Comparison of ENCODE assay signal across 9 cellular contexts in genomic region chr7:101952355-101953247, GRCh38.
DNase-seq lines count a peak whose midpoint lies in the region; ATAC-seq, FAIRE-seq and TF ChIP-seq lines count a peak whose summit lies in the region.
"Had no signal": no experiment of that assay in that cellular context is flagged by ENCODE, and none has a peak within 500 bp of the region (broad histone marks: within the 10 kb centered on the region; RNA-seq: fewer than 3 reads in every experiment).

No MANE protein-coding gene starts in this region.

- H3K9me3 ChIP-seq in H9 (ENCODE audit: control insufficient read depth, low read depth, low read length) (no peaks in the 10 kb centered on the region), SJSA1 (replicated peaks) (no peaks in the 10 kb centered on the region), skeletal muscle tissue (ENCODE audit: control insufficient read depth in 3 of 3, low read length in 3 of 3) (no peaks in the 10 kb centered on the region)
- no peaks in the 10 kb centered on the region for H3K9me3 ChIP-seq in CD4-positive, alpha-beta T cell (ENCODE audit: control insufficient read depth, low read length)

- peak overlapping the region; percentile 38 to 91 (median 70); a peak in 6 of 7 replicates for H3K27ac Mint-ChIP-seq in H9
- H3K27ac Mint-ChIP-seq in CD4-positive, alpha-beta T cell, result no peak overlapping the region

- no peak overlapping the region for H3T11ph ChIP-seq in H9 (ENCODE audit: low read length)

- no peak overlapping the region for H2BK5ac ChIP-seq in H9 (ENCODE audit: insufficient read length, low read length)

- no peak overlapping the region for H2BK20ac ChIP-seq in H9 (ENCODE audit: low read depth, low read length, poor library complexity, severe bottlenecking)

- no peak overlapping the region for H2AK5ac ChIP-seq in H9 (ENCODE audit: insufficient read length, low read length)

- no peak for ATAC-seq in GM21737 (IDR thresholded peaks at IDR 0.05; ENCODE audit: unreplicated experiment)
- ATAC-seq in CD4-positive, alpha-beta T cell (ENCODE audit: poor library complexity), result no peak

- H3K23me2 ChIP-seq in H9 (ENCODE audit: insufficient read length, low read depth, low read length, poor library complexity, severe bottlenecking), result no peaks in the 10 kb centered on the region

- intact Hi-C loops in CD4-positive, alpha-beta T cell (cut with DNase I, micrococcal nuclease), result no loop called here

- H2BK15ac ChIP-seq in H9 (ENCODE audit: low read depth, low read length), result no peak overlapping the region

- DNase-seq in H9 (no peak), SJSA1 (ENCODE audit: low read depth in 1 of 2, low spot score in 2 of 2) (peak; percentile 16 to 32), fibroblast of villous mesenchyme (ENCODE audit: low read depth) (peak; percentile 93), D721Med (ENCODE audit: insufficient read length, low spot score) (no peak), G401 (ENCODE audit: low spot score) (no peak)
- no peak for DNase-seq in CD4-positive, alpha-beta T cell

- H3K36me3 ChIP-seq in SJSA1, result no peaks in the 10 kb centered on the region; the same call in 1 of the 2 replicates
- no peaks in the 10 kb centered on the region for H3K36me3 ChIP-seq in skeletal muscle tissue (ENCODE audit: control insufficient read depth in 3 of 3, insufficient read depth in 3 of 3, low read length in 3 of 3)

- H4K5ac ChIP-seq in H9 (ENCODE audit: insufficient read length, low read depth, low read length), result no peak overlapping the region

- peaks cover 27 to 28% of the 10 kb centered on the region in 2 experiments for H3K4me1 Mint-ChIP-seq in H9
- peaks cover 14% of the 10 kb centered on the region for H3K4me1 Mint-ChIP-seq in CD4-positive, alpha-beta T cell (ENCODE audit: low read depth)

- H3K27me3 Mint-ChIP-seq in H9 (ENCODE audit: low read depth), result no peaks in the 10 kb centered on the region
- no peaks in the 10 kb centered on the region for H3K27me3 Mint-ChIP-seq in CD4-positive, alpha-beta T cell

- no peaks in the 10 kb centered on the region for H3K79me1 ChIP-seq in H9 (ENCODE audit: insufficient read depth, low read depth, low read length, poor library complexity, severe bottlenecking)

- no peak overlapping the region for H3K14ac ChIP-seq in H9 (ENCODE audit: insufficient read depth, low read length)

- no peak overlapping the region for H3K27ac ChIP-seq in H9 (ENCODE audit: insufficient read length, low read depth, low read length)
- H3K27ac ChIP-seq in SJSA1, result no peak overlapping the region; the same call in 1 of the 2 replicates
- peak overlapping the region; percentile 92 for H3K27ac ChIP-seq in skeletal muscle tissue (ENCODE audit: low read depth, low read length)
- no peak overlapping the region for H3K27ac ChIP-seq in CD4-positive, alpha-beta T cell (ENCODE audit: low read depth, low read length)

- no peak overlapping the region for H3K4me3 Mint-ChIP-seq in H9
- H3K4me3 Mint-ChIP-seq in CD4-positive, alpha-beta T cell, result no peak overlapping the region

- H3K4me2 ChIP-seq in H9 (ENCODE audit: insufficient read depth, insufficient read length, low read length), result no peak overlapping the region

- no peak overlapping the region for H3K23ac ChIP-seq in H9 (ENCODE audit: insufficient read length, low read depth, low read length)

- no peak overlapping the region for H3K56ac ChIP-seq in H9 (ENCODE audit: insufficient read length, low read depth, low read length)

- no CpG with 5 or more reads among the region's 29 CpGs for WGBS in H9 (ENCODE audit: extremely low coverage, insufficient read length, low lambda C conversion rate)

- FAIRE-seq in D721Med (lab: Jason Lieb, UNC), result no peak
- FAIRE-seq: endometrium had no signal

- H2BK120ac ChIP-seq in H9 (ENCODE audit: low read depth, low read length, poor library complexity, severe bottlenecking), result no peak overlapping the region

- H3K79me2 ChIP-seq in H9 (ENCODE audit: insufficient read depth, low read length), result peaks cover 9% of the 10 kb centered on the region; the same call in 1 of the 2 replicates

- no peak overlapping the region for H3K18ac ChIP-seq in H9 (ENCODE audit: insufficient read length, low read depth, low read length)

- no peaks in the 10 kb centered on the region for H3K27me3 ChIP-seq in H9 (ENCODE audit: insufficient read depth, low read length)
- no peaks in the 10 kb centered on the region for H3K27me3 ChIP-seq in SJSA1 (replicated peaks)
- no peaks in the 10 kb centered on the region for H3K27me3 ChIP-seq in skeletal muscle tissue (ENCODE audit: control insufficient read depth in 3 of 3, insufficient read depth in 3 of 3, low read length in 3 of 3)
- H3K27me3 ChIP-seq in CD4-positive, alpha-beta T cell (ENCODE audit: control insufficient read depth, insufficient read depth, low read length), result no peaks in the 10 kb centered on the region

- H4K8ac ChIP-seq in H9 (replicated peaks; ENCODE audit: insufficient read length, low read depth, low read length), result no peak overlapping the region

- peaks cover 0 to 14% (median 8%) of the 10 kb centered on the region in 3 experiments; a peak in 5 of 7 replicates for H3K36me3 Mint-ChIP-seq in H9 (ENCODE audit: insufficient read depth in 1 of 3, low read depth in 3 of 3)
- H3K36me3 Mint-ChIP-seq in CD4-positive, alpha-beta T cell (ENCODE audit: low read depth), result no peaks in the 10 kb centered on the region

- no peaks in the 10 kb centered on the region for H3K9me3 Mint-ChIP-seq in H9
- no peaks in the 10 kb centered on the region for H3K9me3 Mint-ChIP-seq in CD4-positive, alpha-beta T cell

- no peak overlapping the region for H3K4ac ChIP-seq in H9 (ENCODE audit: low read depth, low read length)

- no peak overlapping the region for H4K91ac ChIP-seq in H9 (ENCODE audit: insufficient read length, low read depth, low read length)

- in situ Hi-C loops in G401 (cut with HindIII; ENCODE audit: low sequenced_read_pairs), result no loop called here

- peaks cover 5% of the 10 kb centered on the region; the same call in 1 of the 2 replicates for H3K4me1 ChIP-seq in H9 (ENCODE audit: insufficient read depth, low read length)
- peaks cover 10% of the 10 kb centered on the region for H3K4me1 ChIP-seq in SJSA1 (replicated peaks)
- peaks cover 47 to 52% (median 50%) of the 10 kb centered on the region in 3 donors for H3K4me1 ChIP-seq in skeletal muscle tissue (ENCODE audit: control insufficient read depth in 3 of 3, insufficient read depth in 3 of 3, low read length in 3 of 3)

- H3K4me3 ChIP-seq in SJSA1 (no peak overlapping the region), fibroblast of villous mesenchyme (ENCODE audit: low read depth, low read length) (no peak overlapping the region), skeletal muscle tissue (ENCODE audit: low read length in 3 of 3) (peak overlapping the region in 2 of 3 donors; percentile 19 to 35)

- POLR2A ChIA-PET in CD4-positive, alpha-beta T cell (lab: Charles Lee), result interaction anchor here (0.6 kb wide), 1 partner anchor 104 kb away, joined by 3 read pairs; no protein-coding TSS in a partner anchor

- CTCF ChIA-PET in CD4-positive, alpha-beta T cell (lab: Charles Lee), result no interaction called here

- H4K20me1 ChIP-seq in H9 (ENCODE audit: control insufficient read depth, insufficient read depth, insufficient read length), result peaks cover 2% of the 10 kb centered on the region

- no peak overlapping the region for H2BK12ac ChIP-seq in H9 (ENCODE audit: insufficient read length, low read depth, low read length)

- H2AFZ ChIP-seq in H9 (ENCODE audit: low read length), result no peak overlapping the region

- no peak overlapping the region for H3K9ac ChIP-seq in H9 (ENCODE audit: extremely low read depth, insufficient read length, low read length)
- H3K9ac ChIP-seq in skeletal muscle tissue (ENCODE audit: low read depth in 1 of 3, low read length in 3 of 3), result peak overlapping the region in 2 of 3 donors; percentile 54 to 60

- TF ChIP-seq CTCF in H9 (conservative IDR thresholded peaks at IDR 0.05) (no peak), fibroblast of villous mesenchyme (IDR thresholded peaks at IDR 0.05; ENCODE audit: insufficient read depth, low read depth, low read length) (no peak), D721Med (IDR thresholded peaks at IDR 0.05; ENCODE audit: insufficient read depth, missing control alignments) (no peak)
- no peak for TF ChIP-seq CTCF in CD4-positive, alpha-beta T cell (IDR thresholded peaks at IDR 0.05)

Comparison
In these comparisons a context has a peak if more than half of its experiments do, and no peak if none do; other contexts are left out.
1. DNase-seq: peak in SJSA1 (2 of 2) and fibroblast of villous mesenchyme (single experiment); none in H9 (single experiment), D721Med (single experiment), G401 (single experiment) and CD4-positive, alpha-beta T cell (0 of 10).
2. H3K4me3 ChIP-seq: peak in skeletal muscle tissue (2 of 3); none in SJSA1 (single experiment) and fibroblast of villous mesenchyme (single experiment).